ENCODE assay signal across 20 cellular contexts in genomic region chr10:13475124-13475523, GRCh38. TPM values are rescaled to one million over a fixed set of nuclear protein-coding genes. Genes with fewer than 3 reads are reported as not detected.
DNase-seq lines count a peak whose midpoint lies in the region; ATAC-seq, FAIRE-seq and TF ChIP-seq lines count a peak whose summit lies in the region.
"Had no signal": no experiment of that assay in that cellular context is flagged by ENCODE, and none has a peak within 500 bp of the region (broad histone marks: within the 10 kb centered on the region; RNA-seq: fewer than 3 reads in every experiment).

No MANE protein-coding gene starts in this region.

- no peak overlapping the region for H3K27ac ChIP-seq in A549
- no peak overlapping the region for H3K27ac ChIP-seq in PC-3 (ENCODE audit: low read length)
- H3K27ac ChIP-seq in endothelial cell of umbilical vein (ENCODE audit: insufficient read depth, low read depth, low read length), result no peak overlapping the region

- H3K9me1 ChIP-seq in endothelial cell of umbilical vein (replicated peaks; ENCODE audit: control insufficient read depth, extremely low read depth, insufficient read depth, low read length), result no peaks in the 10 kb centered on the region

- no peaks in the 10 kb centered on the region for H3K79me2 ChIP-seq in PC-3 (ENCODE audit: low read length)
- H3K79me2 ChIP-seq in endothelial cell of umbilical vein (ENCODE audit: control insufficient read depth, insufficient read depth, low read length), result no peaks in the 10 kb centered on the region

- no peak for TF ChIP-seq RAD21 in A549 (conservative IDR thresholded peaks at IDR 0.05 in 1 of 2, IDR thresholded peaks at IDR 0.05 in 1 of 2)

- H3K4me3 ChIP-seq in A549 (no peak overlapping the region), PC-3 (ENCODE audit: low read length) (no peak overlapping the region), endothelial cell of umbilical vein (replicated peaks in 1 of 3; ENCODE audit: insufficient read depth in 1 of 3, low read depth in 1 of 3, low read length in 3 of 3) (no peak overlapping the region)
- H3K4me3 ChIP-seq: GM23338 had no signal

- no peaks in the 10 kb centered on the region for H3K4me1 Mint-ChIP-seq in activated CD4-positive, alpha-beta T cell treated with anti-CD3 and anti-CD28 coated beads, Interleukin-2, amount 10 ng/mL, durations not matched to agents 24 days and 14 days
- H3K4me1 Mint-ChIP-seq: B cell; CD4-positive, alpha-beta memory T cell; GM23338 had no signal

- dilution Hi-C loops in endothelial cell of umbilical vein (cut with MboI; ENCODE audit: extremely low pct_ligation_motif_present, low sequenced_read_pairs), result no loop called here

- no peak overlapping the region for H3K4me3 Mint-ChIP-seq in activated CD4-positive, alpha-beta T cell treated with anti-CD3 and anti-CD28 coated beads, Interleukin-2, amount 10 ng/mL, durations not matched to agents 24 days and 14 days
- H3K4me3 Mint-ChIP-seq: B cell; CD4-positive, alpha-beta memory T cell; GM23338 had no signal

- TF ChIP-seq CTCF in A549 (IDR thresholded peaks at IDR 0.05), result no peak
- TF ChIP-seq CTCF in PC-3 (conservative IDR thresholded peaks at IDR 0.05; ENCODE audit: low read depth, low read length), result no peak
- no peak for TF ChIP-seq CTCF in endothelial cell of umbilical vein (IDR thresholded peaks at IDR 0.05; ENCODE audit: extremely low read depth in 1 of 2, insufficient read depth in 1 of 2, low read depth in 1 of 2, low read length in 2 of 2)

- POLR2A ChIA-PET in A549 (lab: Yijun Ruan, JAX), result no interaction called here
- POLR2A ChIA-PET in PC-3 (lab: Charles Lee; ENCODE audit: unreplicated experiment), result no interaction called here
- POLR2A ChIA-PET in endothelial cell of umbilical vein (lab: Charles Lee), result interaction anchor here (0.6 kb wide), 1 partner anchor 327 kb away, joined by 3 read pairs; no protein-coding TSS in a partner anchor

- H3K9me3 ChIP-seq in A549, result no peaks in the 10 kb centered on the region
- no peaks in the 10 kb centered on the region for H3K9me3 ChIP-seq in PC-3 (ENCODE audit: low read length)
- H3K9me3 ChIP-seq in endothelial cell of umbilical vein (replicated peaks; ENCODE audit: control insufficient read depth, insufficient read depth, low read length), result no peaks in the 10 kb centered on the region

- H4K20me1 ChIP-seq in PC-3 (ENCODE audit: low read length) (no peaks in the 10 kb centered on the region), endothelial cell of umbilical vein (replicated peaks; ENCODE audit: control insufficient read depth, extremely low read depth, insufficient read depth, low read length) (no peaks in the 10 kb centered on the region)

- BruUV-seq in PC-3 (replicated peaks; lab: Mats Ljungman, UMichigan), result no TSS peak
- BruUV-seq in endothelial cell of umbilical vein (replicated peaks; lab: Mats Ljungman, UMichigan), result no TSS peak

- H3K27me3 ChIP-seq in PC-3 (ENCODE audit: low read length) (no peaks in the 10 kb centered on the region), endothelial cell of umbilical vein (ENCODE audit: control insufficient read depth in 2 of 2, insufficient read depth in 2 of 2, low read length in 2 of 2) (no peaks in the 10 kb centered on the region)

- H2AFZ ChIP-seq in PC-3 (ENCODE audit: low read length) (no peak overlapping the region), endothelial cell of umbilical vein (ENCODE audit: low read depth, low read length) (no peak overlapping the region)
- H2AFZ ChIP-seq: GM23338 had no signal

- TF ChIP-seq EP300 in A549 (IDR thresholded peaks at IDR 0.05), result no peak

- intact Hi-C loops in PC-3 (cut with micrococcal nuclease) (no loop called here), endothelial cell of umbilical vein (cut with micrococcal nuclease) (no loop called here)
- intact Hi-C loops in activated CD4-positive, alpha-beta T cell treated with anti-CD3 and anti-CD28 coated beads, Interleukin-2, amount 10 ng/mL, durations not matched to agents 24 days and 14 days (cut with micrococcal nuclease), result no loop called here

- CTCF ChIA-PET in A549 (lab: Yijun Ruan, JAX), result interaction anchor here (1.1 to 1.9 kb wide), 3 partner anchors 9 to 35 kb away, joined by 5 to 8 read pairs (median 5); no protein-coding TSS in a partner anchor
- CTCF ChIA-PET in PC-3 (lab: Charles Lee), result interaction anchor here (0.7 kb wide), 1 partner anchor 636 kb away, joined by 5 read pairs; no protein-coding TSS in a partner anchor
- CTCF ChIA-PET in endothelial cell of umbilical vein (lab: Charles Lee), result interaction anchor here (0.7 to 1.7 kb wide), 2 partner anchors 12 to 35 kb away, joined by 3 to 5 read pairs; no protein-coding TSS in a partner anchor

- H3K36me3 ChIP-seq in PC-3 (ENCODE audit: low read depth, low read length), result no peaks in the 10 kb centered on the region
- H3K36me3 ChIP-seq in endothelial cell of umbilical vein (ENCODE audit: control insufficient read depth in 2 of 2, extremely low read depth in 1 of 2, insufficient read depth in 2 of 2, low read length in 2 of 2), result peaks cover 1 to 8% of the 10 kb centered on the region in 2 experiments

- H3K4me1 ChIP-seq in A549, result no peaks in the 10 kb centered on the region
- no peaks in the 10 kb centered on the region for H3K4me1 ChIP-seq in PC-3 (ENCODE audit: insufficient read depth, low read length)
- H3K4me1 ChIP-seq in endothelial cell of umbilical vein (ENCODE audit: control insufficient read depth, extremely low read depth, insufficient read depth, low read length), result no peaks in the 10 kb centered on the region

- H3K27me3 Mint-ChIP-seq in activated CD4-positive, alpha-beta T cell treated with anti-CD3 and anti-CD28 coated beads, Interleukin-2, amount 10 ng/mL, durations not matched to agents 24 days and 14 days, result peaks cover 6% of the 10 kb centered on the region

- DNase-seq in A549 (ENCODE audit: low read depth in 1 of 2, low spot score in 1 of 2), result no peak
- peak; percentile 19 for DNase-seq in PC-3
- no peak for DNase-seq in endothelial cell of umbilical vein (ENCODE audit: low read depth, low spot score)
- DNase-seq in kidney tubule cell (ENCODE audit: low spot score), result peak; percentile 25
- no peak for DNase-seq in COR-L47 (lab: John Stamatoyannopoulos, UW)
- no peak for DNase-seq in activated CD4-positive, CD25-positive, alpha-beta regulatory T cell (lab: John Stamatoyannopoulos, UW)
- no peak for DNase-seq in activated CD4-positive, alpha-beta T cell treated with anti-CD3 and anti-CD28 coated beads, Interleukin-2, amount 10 ng/mL, durations not matched to agents 24 days and 14 days
- DNase-seq: 8988T; ACHN; C1 segment of cervical spinal cord; CD4-positive, alpha-beta memory T cell; DMS153; DMS79 treated with DMSO at 0.1 percent for 48 hours; EL; GDM1; H7 had no signal

- H3K36me3 Mint-ChIP-seq in activated CD4-positive, alpha-beta T cell treated with anti-CD3 and anti-CD28 coated beads, Interleukin-2, amount 10 ng/mL, durations not matched to agents 24 days and 14 days (ENCODE audit: low read depth), result no peaks in the 10 kb centered on the region
- H3K36me3 Mint-ChIP-seq: CD4-positive, alpha-beta memory T cell had no signal

- ATAC-seq in A549 (no peak), PC-3 (peak; percentile 15)
- ATAC-seq: GM23338 had no signal

- TF ChIP-seq POLR2A in A549 (IDR thresholded peaks at IDR 0.05; ENCODE audit: low read length), result no peak
- no peak for TF ChIP-seq POLR2A in endothelial cell of umbilical vein (IDR thresholded peaks at IDR 0.05; ENCODE audit: low read depth, low read length)

- no peaks in the 10 kb centered on the region for H3K9me3 Mint-ChIP-seq in activated CD4-positive, alpha-beta T cell treated with anti-CD3 and anti-CD28 coated beads, Interleukin-2, amount 10 ng/mL, durations not matched to agents 24 days and 14 days
- H3K9me3 Mint-ChIP-seq: CD4-positive, alpha-beta memory T cell; GM23338 had no signal

- H3K27ac Mint-ChIP-seq in activated CD4-positive, alpha-beta T cell treated with anti-CD3 and anti-CD28 coated beads, Interleukin-2, amount 10 ng/mL, durations not matched to agents 24 days and 14 days, result no peak overlapping the region
- H3K27ac Mint-ChIP-seq: B cell; CD4-positive, alpha-beta memory T cell; GM23338 had no signal

- no peaks in the 10 kb centered on the region for H3K9me2 ChIP-seq in PC-3 (replicated peaks; ENCODE audit: low read length)

- H3K9ac ChIP-seq in PC-3 (ENCODE audit: low read length) (no peak overlapping the region), endothelial cell of umbilical vein (replicated peaks; ENCODE audit: extremely low read depth, insufficient read depth, low read length) (no peak overlapping the region)

- FAIRE-seq in A549 (lab: Jason Lieb, UNC) (peak; percentile 43), endothelial cell of umbilical vein (lab: Jason Lieb, UNC) (peak; percentile 42)
- FAIRE-seq: D721Med, GM12892 had no signal

- H3K4me2 ChIP-seq in A549, result no peak overlapping the region
- no peak overlapping the region for H3K4me2 ChIP-seq in PC-3 (ENCODE audit: low read length)
- no peak overlapping the region for H3K4me2 ChIP-seq in endothelial cell of umbilical vein (ENCODE audit: insufficient read depth, low read length)
- H3K4me2 ChIP-seq: GM23338 had no signal

- H3F3A ChIP-seq in PC-3 (ENCODE audit: low read length, unreplicated experiment), result no peaks in the 10 kb centered on the region

TF ChIP-seq in A549, 52 proteins besides CTCF, POLR2A, EP300 and RAD21 (continues in another document):
- TF ChIP-seq RCOR1 (IDR thresholded peaks at IDR 0.05; ENCODE audit: low read depth, low read length) (no peak), SREBF2 (IDR thresholded peaks at IDR 0.05) (no peak)

RNA-seq across cellular contexts. Expression of gene BEND7, which starts 53.7 kb away (rescaled TPM):
- polyA plus RNA-seq in A549 (2011; rRNA removed) (11.5 and 12.2 TPM in 2 replicates), A549 (2017; fragmentation: RNase III; extraction: RNeasy Plus Mini Kit Qiagen cat#74134 plus additional on column Dnase treatment) (7.9 to 10.4 TPM (median 9.8 TPM) in 3 replicates), endothelial cell of umbilical vein (4.8 and 7.3 TPM in 2 replicates)
- 4.0 and 5.1 TPM in 2 replicates for polyA plus RNA-seq in A549 (2012; cell fraction: cytosol; rRNA removed)
- polyA plus RNA-seq in A549 (2012; cell fraction: nucleus; rRNA removed), result 3.6 and 4.4 TPM in 2 replicates
- polyA minus RNA-seq in A549 (2011; rRNA and poly(A)+ RNA removed), result 4.0 and 5.7 TPM in 2 replicates
- total RNA-seq in PC-3 (2014; rRNA removed) (1.2 and 2.6 TPM in 2 replicates), endothelial cell of umbilical vein (30.8 and 31.7 TPM in 2 replicates)
- 11.0 and 13.4 TPM in 2 replicates for polyA plus RNA-seq in endothelial cell of umbilical vein (2011; cell fraction: cytosol; rRNA removed)
- 30.9 and 34.7 TPM in 2 replicates for polyA plus RNA-seq in endothelial cell of umbilical vein (2011; cell fraction: nucleus; rRNA removed)
- 27.4 and 31.4 TPM in 2 replicates for polyA plus RNA-seq in endothelial cell of umbilical vein (2012)
- 18.3 and 19.5 TPM in 2 replicates for polyA minus RNA-seq in endothelial cell of umbilical vein
- polyA minus RNA-seq in endothelial cell of umbilical vein (2011; cell fraction: cytosol; rRNA and poly(A)+ RNA removed), result not detected
- 14.4 and 19.5 TPM in 2 replicates for polyA minus RNA-seq in endothelial cell of umbilical vein (2011; cell fraction: nucleus; rRNA and poly(A)+ RNA removed)
- total RNA-seq in activated CD4-positive, alpha-beta T cell treated with anti-CD3 and anti-CD28 coated beads, Interleukin-2, amount 10 ng/mL, durations not matched to agents 24 days and 14 days, result not detected in 2 replicates
- total RNA-seq: B cell; CD4-positive, alpha-beta memory T cell had no signal
- polyA plus RNA-seq: CD4-positive, alpha-beta memory T cell had no signal

Comparison
In these comparisons a context has a peak if more than half of its experiments do, and no peak if none do; other contexts are left out.
1. DNase-seq: peak in PC-3 (single experiment) and kidney tubule cell (single experiment); none in A549 (0 of 2), endothelial cell of umbilical vein (single experiment), COR-L47 (single experiment), activated CD4-positive, CD25-positive, alpha-beta regulatory T cell (0 of 4) and activated CD4-positive, alpha-beta T cell treated with anti-CD3 and anti-CD28 coated beads, Interleukin-2, amount 10 ng/mL, durations not matched to agents 24 days and 14 days (single experiment).